In genomic region chr6:150704447-150705192, GRCh38 we compare ENCODE assay signal across 13 cellular contexts.
"Had no signal": no experiment of that assay in that cellular context is flagged by ENCODE, and none has a peak within 500 bp of the region (broad histone marks: within the 10 kb centered on the region; RNA-seq: fewer than 3 reads in every experiment).

No MANE protein-coding gene starts in this region.

- H3K27ac Mint-ChIP-seq: activated CD4-positive, alpha-beta memory T cell treated with anti-CD3 and anti-CD28 coated beads, Interleukin-2, amount 10 ng/mL, durations not matched to agents 7 days and 5 days; activated CD4-positive, alpha-beta T cell treated with anti-CD3 and anti-CD28 coated beads for 36 hours had no signal

- H3K36me3 ChIP-seq: esophagus muscularis mucosa, neutrophil, upper lobe of left lung had no signal

- DNase-seq: activated CD4-positive, alpha-beta memory T cell treated with anti-CD3 and anti-CD28 coated beads, Interleukin-2, amount 10 ng/mL, durations not matched to agents 7 days and 5 days; activated CD4-positive, alpha-beta T cell treated with anti-CD3 and anti-CD28 coated beads for 36 hours; activated naive CD4-positive, alpha-beta T cell; activated T-cell treated with anti-CD3 and anti-CD28 coated beads, Interleukin-2, amount 50 U/mL, for 48 hours; aorta; dorsolateral prefrontal cortex; foreskin fibroblast; retina; T-helper 9 cell had no signal

- H3K4me3 Mint-ChIP-seq: activated CD4-positive, alpha-beta memory T cell treated with anti-CD3 and anti-CD28 coated beads, Interleukin-2, amount 10 ng/mL, durations not matched to agents 7 days and 5 days; activated CD4-positive, alpha-beta T cell treated with anti-CD3 and anti-CD28 coated beads for 36 hours had no signal

- H3K9me3 Mint-ChIP-seq: activated CD4-positive, alpha-beta memory T cell treated with anti-CD3 and anti-CD28 coated beads, Interleukin-2, amount 10 ng/mL, durations not matched to agents 7 days and 5 days had no signal

- H3K4me1 Mint-ChIP-seq: activated CD4-positive, alpha-beta memory T cell treated with anti-CD3 and anti-CD28 coated beads, Interleukin-2, amount 10 ng/mL, durations not matched to agents 7 days and 5 days; activated CD4-positive, alpha-beta T cell treated with anti-CD3 and anti-CD28 coated beads for 36 hours had no signal

- ATAC-seq: activated CD4-positive, alpha-beta T cell treated with anti-CD3 and anti-CD28 coated beads for 36 hours; left lobe of liver had no signal

- H3K27ac ChIP-seq: dorsolateral prefrontal cortex, esophagus muscularis mucosa, neutrophil, upper lobe of left lung had no signal

- H3K27me3 Mint-ChIP-seq: activated CD4-positive, alpha-beta memory T cell treated with anti-CD3 and anti-CD28 coated beads, Interleukin-2, amount 10 ng/mL, durations not matched to agents 7 days and 5 days had no signal

- H3K27me3 ChIP-seq: dorsolateral prefrontal cortex, esophagus muscularis mucosa, neutrophil, upper lobe of left lung had no signal

- H3K4me3 ChIP-seq: dorsolateral prefrontal cortex, esophagus muscularis mucosa, upper lobe of left lung had no signal
